In genomic region chr14:69657961-69658360, GRCh38 we compare ENCODE assay signal across 9 cellular contexts. TPM values are rescaled to one million over a fixed set of nuclear protein-coding genes. Genes with fewer than 3 reads are reported as not detected.
A peak's percentile ranks its signal among the peaks of the same experiment; 100 is the strongest.
DNase-seq lines count a peak whose midpoint lies in the region; ATAC-seq and TF ChIP-seq lines count a peak whose summit lies in the region.
"Had no signal": no experiment of that assay in that cellular context is flagged by ENCODE, and none has a peak within 500 bp of the region (broad histone marks: within the 10 kb centered on the region; RNA-seq: fewer than 3 reads in every experiment).

No MANE protein-coding gene starts in this region.

- H3K9me3 Mint-ChIP-seq in activated T-cell treated with anti-CD3 and anti-CD28 coated beads, Interleukin-2, amount 50 U/mL, for 24 hours = no peaks in the 10 kb centered on the region
- H3K9me3 Mint-ChIP-seq in MCF 10A (ENCODE audit: unreplicated experiment) = no peaks in the 10 kb centered on the region

- no peak overlapping the region for H3K4me3 ChIP-seq in left lung
- no peak overlapping the region for H3K4me3 ChIP-seq in upper lobe of right lung
- H3K4me3 ChIP-seq: BLaER1 treated with 17β-estradiol and CSF1 and Interleukin-3, amounts not matched to agents 10 nM and 100 nM had no signal

- H3K4me3 Mint-ChIP-seq in activated T-cell treated with anti-CD3 and anti-CD28 coated beads, Interleukin-2, amount 50 U/mL, for 24 hours = no peak overlapping the region
- H3K4me3 Mint-ChIP-seq in MCF 10A (ENCODE audit: unreplicated experiment) = peak overlapping the region; percentile 69

- H3K4me1 Mint-ChIP-seq in activated T-cell treated with anti-CD3 and anti-CD28 coated beads, Interleukin-2, amount 50 U/mL, for 24 hours (ENCODE audit: low read depth) = peaks cover 96% of the 10 kb centered on the region
- H3K4me1 Mint-ChIP-seq in MCF 10A (ENCODE audit: insufficient read depth, unreplicated experiment) = peaks cover 51% of the 10 kb centered on the region

- H3K27ac ChIP-seq in left lung (peak overlapping the region; percentile 59 to 77), upper lobe of right lung (peak overlapping the region; percentile 65)

- peak; percentile 91 for ATAC-seq in left lung
- peak; percentile 92 for ATAC-seq in upper lobe of right lung
- no peak for ATAC-seq in HG02610 (IDR thresholded peaks at IDR 0.05; ENCODE audit: unreplicated experiment)
- no peak for ATAC-seq in GM18870 (IDR thresholded peaks at IDR 0.05; ENCODE audit: unreplicated experiment)

- no peaks in the 10 kb centered on the region for H3K27me3 Mint-ChIP-seq in activated T-cell treated with anti-CD3 and anti-CD28 coated beads, Interleukin-2, amount 50 U/mL, for 24 hours
- no peaks in the 10 kb centered on the region for H3K27me3 Mint-ChIP-seq in MCF 10A (ENCODE audit: insufficient read depth, unreplicated experiment)

- no TSS peak for BruUV-seq in MCF 10A (replicated peaks; lab: Mats Ljungman, UMichigan)

- DNase-seq in activated T-cell treated with anti-CD3 and anti-CD28 coated beads, Interleukin-2, amount 50 U/mL, for 24 hours = no peak
- DNase-seq in activated T-cell treated with anti-CD3 and anti-CD28 coated beads for 4 hours (no peak), MCF 10A (ENCODE audit: unreplicated experiment) (peak; percentile 71), left lung (peak in 1 of 2 donors; percentile 72), upper lobe of right lung (peak; percentile 79), cortex of kidney (lab: John Stamatoyannopoulos, UW) (no peak)

- no peak for TF ChIP-seq CTCF in MCF 10A (IDR thresholded peaks at IDR 0.05; ENCODE audit: unreplicated experiment)
- TF ChIP-seq CTCF in left lung (IDR thresholded peaks at IDR 0.05) = no peak
- no peak for TF ChIP-seq CTCF in upper lobe of right lung (IDR thresholded peaks at IDR 0.05)

- H3K4me1 ChIP-seq in left lung = peaks cover 38 to 98% of the 10 kb centered on the region in 2 donors
- peaks cover 96% of the 10 kb centered on the region for H3K4me1 ChIP-seq in upper lobe of right lung

- H3K36me3 ChIP-seq in left lung (peaks cover 0 to 27% of the 10 kb centered on the region in 2 donors), upper lobe of right lung (peaks cover 14% of the 10 kb centered on the region)

- H3K9me3 ChIP-seq in left lung = no peaks in the 10 kb centered on the region
- H3K9me3 ChIP-seq in upper lobe of right lung = no peaks in the 10 kb centered on the region
- H3K9me3 ChIP-seq: BLaER1 treated with 17β-estradiol and CSF1 and Interleukin-3, amounts not matched to agents 10 nM and 100 nM had no signal

- H3K27me3 ChIP-seq in left lung (no peaks in the 10 kb centered on the region), upper lobe of right lung (no peaks in the 10 kb centered on the region)
- H3K27me3 ChIP-seq: BLaER1 treated with 17β-estradiol and CSF1 and Interleukin-3, amounts not matched to agents 10 nM and 100 nM had no signal

- intact Hi-C loops in MCF 10A (cut with micrococcal nuclease) (loop anchor here (10.0 kb wide), 1 partner anchor 57 kb away; no protein-coding TSS in a partner anchor), left lung (cut with DNase I) (no loop called here), upper lobe of right lung (cut with DNase I) (no loop called here)

- H3K36me3 Mint-ChIP-seq in activated T-cell treated with anti-CD3 and anti-CD28 coated beads, Interleukin-2, amount 50 U/mL, for 24 hours (ENCODE audit: low read depth) = peaks cover 93% of the 10 kb centered on the region
- peaks cover 31% of the 10 kb centered on the region for H3K36me3 Mint-ChIP-seq in MCF 10A (ENCODE audit: insufficient read depth, unreplicated experiment)

- POLR2A ChIA-PET in MCF 10A (lab: Yijun Ruan, JAX) = interaction anchor here (0.6 to 3.3 kb wide), 22 partner anchors 10 to 1293 kb away, joined by 3 to 51 read pairs (median 4); partner anchors contain the start of genes SRSF5 and SUSD6

- CTCF ChIA-PET in MCF 10A (lab: Yijun Ruan, JAX) = interaction anchor here (0.6 to 1.8 kb wide), 8 partner anchors 27 to 1139 kb away, joined by 3 to 5 read pairs (median 3); no protein-coding TSS in a partner anchor

- peak overlapping the region; percentile 90 for H3K27ac Mint-ChIP-seq in activated T-cell treated with anti-CD3 and anti-CD28 coated beads, Interleukin-2, amount 50 U/mL, for 24 hours
- H3K27ac Mint-ChIP-seq in MCF 10A (ENCODE audit: low read depth, unreplicated experiment) = peak overlapping the region; percentile 98

RNA-seq across cellular contexts. Expression of gene SUSD6, which starts 46.6 kb away (rescaled TPM):
- total RNA-seq in MCF 10A (2022) (27.7 and 32.1 TPM in 2 replicates), left lung (10 to 100 TPM; 63.8 to 77.4 TPM), upper lobe of right lung (87.5 TPM)

Comparison
In these comparisons a context has a peak if more than half of its experiments do, and no peak if none do; other contexts are left out.
1. DNase-seq: peak in MCF 10A (single experiment) and upper lobe of right lung (single experiment); none in activated T-cell treated with anti-CD3 and anti-CD28 coated beads, Interleukin-2, amount 50 U/mL, for 24 hours (single experiment), activated T-cell treated with anti-CD3 and anti-CD28 coated beads for 4 hours (single experiment) and cortex of kidney (single experiment).
2. ATAC-seq: peak in left lung (single experiment) and upper lobe of right lung (single experiment); none in HG02610 (single experiment) and GM18870 (single experiment).